12 cellular contexts compared by ENCODE assay signal in genomic region chr5:10726179-10726912, GRCh38. TPM values are rescaled to one million over a fixed set of nuclear protein-coding genes. Genes with fewer than 3 reads are reported as not detected.
A peak's percentile ranks its signal among the peaks of the same experiment; 100 is the strongest.
DNase-seq lines count a peak whose midpoint lies in the region; ATAC-seq, FAIRE-seq and TF ChIP-seq lines count a peak whose summit lies in the region.
"Had no signal": no experiment of that assay in that cellular context is flagged by ENCODE, and none has a peak within 500 bp of the region (broad histone marks: within the 10 kb centered on the region; RNA-seq: fewer than 3 reads in every experiment).

No MANE protein-coding gene starts in this region.

- CTCF ChIA-PET in Calu3 (lab: Charles Lee) = no interaction called here
- CTCF ChIA-PET in RWPE1 (lab: Yijun Ruan, JAX) = no interaction called here
- CTCF ChIA-PET in T-cell (lab: Charles Lee) = no interaction called here

- POLR2A ChIA-PET in RWPE1 (lab: Yijun Ruan, JAX; ENCODE audit: low non-redundant PET) (no interaction called here), T-cell (lab: Charles Lee) (interaction anchor here in 1 of 2 donors (0.6 kb wide), 1 partner anchor 20 kb away, joined by 4 read pairs; no protein-coding TSS in a partner anchor)

- TF ChIP-seq CTCF in Calu3 (IDR thresholded peaks at IDR 0.05; ENCODE audit: unreplicated experiment) (no peak), RWPE1 (conservative IDR thresholded peaks at IDR 0.05; ENCODE audit: low read depth) (no peak)

- H3K27ac ChIP-seq in RWPE1 = peak overlapping the region; percentile 15; the same call in 1 of the 2 replicates

- H3K36me3 Mint-ChIP-seq in Calu3 (ENCODE audit: insufficient read depth, unreplicated experiment) = peaks cover 42% of the 10 kb centered on the region
- peaks cover 4 to 19% (median 5%) of the 10 kb centered on the region in 3 donors for H3K36me3 Mint-ChIP-seq in immature natural killer cell
- H3K36me3 Mint-ChIP-seq in T-cell = peaks cover 37% of the 10 kb centered on the region

- H3K4me1 Mint-ChIP-seq in Calu3 (ENCODE audit: low read depth, unreplicated experiment) = peaks cover 58% of the 10 kb centered on the region
- H3K4me1 Mint-ChIP-seq in immature natural killer cell = peaks cover 27 to 55% of the 10 kb centered on the region in 2 donors
- H3K4me1 Mint-ChIP-seq in T-cell = peaks cover 15 to 27% (median 23%) of the 10 kb centered on the region in 3 donors

- BruUV-seq in Calu3 (replicated peaks; lab: Mats Ljungman, UMichigan) = no TSS peak

- ATAC-seq in GM21619 (IDR thresholded peaks at IDR 0.05; ENCODE audit: unreplicated experiment) (peak; percentile 12), T-cell (replicated peaks in 1 of 4) (no peak)

- no peak for FAIRE-seq in RCC 7860 (lab: Jason Lieb, UNC)

- H3K27ac Mint-ChIP-seq in Calu3 (ENCODE audit: unreplicated experiment) (peak overlapping the region; percentile 97), immature natural killer cell (peak overlapping the region in 5 of 6 donors; percentile 1 to 61 (median 18)), T-cell (no peak overlapping the region)

- no peaks in the 10 kb centered on the region for H3K9me3 Mint-ChIP-seq in Calu3 (ENCODE audit: low read depth, unreplicated experiment)
- no peaks in the 10 kb centered on the region for H3K9me3 Mint-ChIP-seq in immature natural killer cell
- no peaks in the 10 kb centered on the region for H3K9me3 Mint-ChIP-seq in T-cell

- H3K4me3 Mint-ChIP-seq in Calu3 (ENCODE audit: low read depth, unreplicated experiment) (peak overlapping the region; percentile 31), immature natural killer cell (no peak overlapping the region), T-cell (no peak overlapping the region)

- intact Hi-C loops in Calu3 (cut with micrococcal nuclease; ENCODE audit: unreplicated experiment) = no loop called here

- no peak for DNase-seq in Calu3
- DNase-seq in RWPE1 (ENCODE audit: low spot score) = no peak
- no peak for DNase-seq in immature natural killer cell
- DNase-seq in T-cell = no peak
- no peak for DNase-seq in RCC 7860 (ENCODE audit: low spot score)
- no peak for DNase-seq in NCI-H187 treated with DMSO at 0.1 percent for 48 hours (lab: John Stamatoyannopoulos, UW)
- no peak for DNase-seq in SHP77 (lab: John Stamatoyannopoulos, UW)
- DNase-seq: activated CD4-positive, CD25-positive, alpha-beta regulatory T cell; amniotic stem cell; DMS79; NCI-H1417 had no signal

- H3K27me3 Mint-ChIP-seq in Calu3 (ENCODE audit: unreplicated experiment) (no peaks in the 10 kb centered on the region), immature natural killer cell (ENCODE audit: low read depth in 3 of 3) (peaks cover 0 to 3% (median 2%) of the 10 kb centered on the region in 3 donors), T-cell (no peaks in the 10 kb centered on the region)

RNA-seq across cellular contexts. Expression of gene DAP, which starts 34.7 kb away (rescaled TPM):
- total RNA-seq in Calu3 (2022) (138 and 141 TPM in 2 replicates), T-cell (10 to 100 TPM; 34.1 to 43.7 (median 36.3) TPM)
- 10 to 100 TPM; 43.1 to 87.1 (median 53.9) TPM for polyA plus RNA-seq in immature natural killer cell

Comparison
In these comparisons a context has a peak if more than half of its experiments do, and no peak if none do; other contexts are left out.
1. H3K27ac Mint-ChIP-seq: peak in Calu3 (single experiment) and immature natural killer cell (5 of 6); none in T-cell (0 of 2).